ENCODE assay signal across 23 cellular contexts in genomic region chr9:137116027-137116507, GRCh38. TPM values are rescaled to one million over a fixed set of nuclear protein-coding genes. Genes with fewer than 3 reads are reported as not detected.
A peak's percentile ranks its signal among the peaks of the same experiment; 100 is the strongest.
DNase-seq lines count a peak whose midpoint lies in the region; ATAC-seq and TF ChIP-seq lines count a peak whose summit lies in the region.
"Had no signal": no experiment of that assay in that cellular context is flagged by ENCODE, and none has a peak within 500 bp of the region (broad histone marks: within the 10 kb centered on the region; RNA-seq: fewer than 3 reads in every experiment).

No MANE protein-coding gene starts in this region.

- peaks cover 12% of the 10 kb centered on the region for H3K4me1 Mint-ChIP-seq in activated T-cell treated with anti-CD3 and anti-CD28 coated beads, Interleukin-2, amount 50 U/mL, for 72 hours (ENCODE audit: low read depth)
- peaks cover 15% of the 10 kb centered on the region for H3K4me1 Mint-ChIP-seq in activated T-cell treated with anti-CD3 and anti-CD28 coated beads, Interleukin-2, amount 50 U/mL, for 24 hours (ENCODE audit: low read depth)
- peaks cover 0 to 12% (median 6%) of the 10 kb centered on the region in 7 donors for H3K4me1 Mint-ChIP-seq in naive thymus-derived CD4-positive, alpha-beta T cell

- no peak overlapping the region for H3K4me2 ChIP-seq in osteoblast (ENCODE audit: insufficient read depth, low read length)

- peaks cover 5% of the 10 kb centered on the region for H3K79me2 ChIP-seq in osteoblast (ENCODE audit: insufficient read depth, low read length)

- H3K4me3 ChIP-seq in fibroblast of villous mesenchyme (ENCODE audit: low read depth, low read length) (no peak overlapping the region), osteoblast (ENCODE audit: insufficient read depth, low read length) (no peak overlapping the region)
- H3K4me3 ChIP-seq in naive thymus-derived CD4-positive, alpha-beta T cell (ENCODE audit: low read length): no peak overlapping the region
- H3K4me3 ChIP-seq: esophagus muscularis mucosa, skin epidermis, upper lobe of right lung had no signal

- POLR2A ChIA-PET in naive thymus-derived CD4-positive, alpha-beta T cell (lab: Charles Lee): interaction anchor here (1.2 to 3.6 kb wide), 5 partner anchors 14 to 107 kb away, joined by 3 to 21 read pairs (median 5); partner anchors contain the start of genes ANAPC2 and MAN1B1

- CTCF ChIA-PET in naive thymus-derived CD4-positive, alpha-beta T cell (lab: Charles Lee): interaction anchor here (0.6 to 1.4 kb wide), 2 partner anchors 8 to 121 kb away, joined by 4 read pairs; no protein-coding TSS in a partner anchor

- DNase-seq in activated T-cell treated with anti-CD3 and anti-CD28 coated beads, Interleukin-2, amount 50 U/mL, for 72 hours: no peak
- no peak for DNase-seq in activated T-cell treated with anti-CD3 and anti-CD28 coated beads, Interleukin-2, amount 50 U/mL, for 24 hours
- peak; percentile 4 for DNase-seq in RPMI8226
- peak; percentile 8 for DNase-seq in fibroblast of villous mesenchyme (ENCODE audit: low read depth)
- peak; percentile 86 for DNase-seq in osteoblast (ENCODE audit: insufficient read length, low spot score, missing footprints)
- no peak for DNase-seq in naive thymus-derived CD4-positive, alpha-beta T cell
- no peak for DNase-seq in NCI-H82 treated with DMSO at 0.1 percent for 48 hours (lab: John Stamatoyannopoulos, UW; ENCODE audit: unreplicated experiment)
- DNase-seq: activated CD4-positive, alpha-beta T cell treated with anti-CD3 and anti-CD28 coated beads for 36 hours; activated effector memory CD4-positive, alpha-beta T cell treated with anti-CD3 and anti-CD28 coated beads, Interleukin-2, amount 50 U/mL, for 16 hours; amniotic stem cell; effector CD8-positive, alpha-beta T cell; mesenchymal stem cell; naive thymus-derived CD8-positive, alpha-beta T cell; NCI-H1436; NCI-H2171; NCI-H526 treated with DMSO at 0.1 percent for 48 hours; SHP77; stimulated activated CD4-positive, alpha-beta T cell treated with anti-CD3 and anti-CD28 coated beads, Interleukin-2, amount 100 ng/mL, for 48 hours; upper lobe of right lung had no signal

- intact Hi-C loops in naive thymus-derived CD4-positive, alpha-beta T cell (cut with micrococcal nuclease): no loop called here

- H3K9me3 Mint-ChIP-seq in activated T-cell treated with anti-CD3 and anti-CD28 coated beads, Interleukin-2, amount 50 U/mL, for 72 hours: no peaks in the 10 kb centered on the region
- no peaks in the 10 kb centered on the region for H3K9me3 Mint-ChIP-seq in activated T-cell treated with anti-CD3 and anti-CD28 coated beads, Interleukin-2, amount 50 U/mL, for 24 hours
- no peaks in the 10 kb centered on the region for H3K9me3 Mint-ChIP-seq in naive thymus-derived CD4-positive, alpha-beta T cell
- H3K9me3 Mint-ChIP-seq: naive thymus-derived CD8-positive, alpha-beta T cell had no signal

- H3K4me3 Mint-ChIP-seq in activated T-cell treated with anti-CD3 and anti-CD28 coated beads, Interleukin-2, amount 50 U/mL, for 72 hours: peak overlapping the region; percentile 20 to 61
- no peak overlapping the region for H3K4me3 Mint-ChIP-seq in activated T-cell treated with anti-CD3 and anti-CD28 coated beads, Interleukin-2, amount 50 U/mL, for 24 hours
- peak overlapping the region in 1 of 10 donors; percentile 78 for H3K4me3 Mint-ChIP-seq in naive thymus-derived CD4-positive, alpha-beta T cell

- ATAC-seq in activated T-cell treated with anti-CD3 and anti-CD28 coated beads, Interleukin-2, amount 50 U/mL, for 72 hours (replicated peaks in 1 of 2): no peak
- ATAC-seq in HG03097 (IDR thresholded peaks at IDR 0.05; ENCODE audit: low FRiP score, unreplicated experiment): no peak
- no peak for ATAC-seq in naive thymus-derived CD4-positive, alpha-beta T cell
- ATAC-seq: activated CD4-positive, alpha-beta T cell treated with anti-CD3 and anti-CD28 coated beads for 36 hours; HCT116; naive thymus-derived CD8-positive, alpha-beta T cell had no signal

- H4K20me1 ChIP-seq in osteoblast (ENCODE audit: insufficient read depth, low read length): peaks cover 5% of the 10 kb centered on the region

- no peaks in the 10 kb centered on the region for H3K27me3 ChIP-seq in osteoblast (ENCODE audit: insufficient read depth, low read length)
- H3K27me3 ChIP-seq in naive thymus-derived CD4-positive, alpha-beta T cell (ENCODE audit: control insufficient read depth in 2 of 2, insufficient read depth in 2 of 2, low read length in 2 of 2): no peaks in the 10 kb centered on the region
- H3K27me3 ChIP-seq: esophagus muscularis mucosa, upper lobe of right lung had no signal

- H3K27ac Mint-ChIP-seq in activated T-cell treated with anti-CD3 and anti-CD28 coated beads, Interleukin-2, amount 50 U/mL, for 72 hours: no peak overlapping the region
- H3K27ac Mint-ChIP-seq in activated T-cell treated with anti-CD3 and anti-CD28 coated beads, Interleukin-2, amount 50 U/mL, for 24 hours: no peak overlapping the region
- no peak overlapping the region for H3K27ac Mint-ChIP-seq in naive thymus-derived CD4-positive, alpha-beta T cell
- H3K27ac Mint-ChIP-seq: activated CD4-positive, alpha-beta T cell treated with anti-CD3 and anti-CD28 coated beads for 36 hours had no signal

- H3K36me3 Mint-ChIP-seq in activated T-cell treated with anti-CD3 and anti-CD28 coated beads, Interleukin-2, amount 50 U/mL, for 72 hours (ENCODE audit: insufficient read depth in 2 of 2): peaks cover 0 to 1% of the 10 kb centered on the region in 2 donors
- H3K36me3 Mint-ChIP-seq in activated T-cell treated with anti-CD3 and anti-CD28 coated beads, Interleukin-2, amount 50 U/mL, for 24 hours (ENCODE audit: low read depth): peaks cover 18% of the 10 kb centered on the region
- no peaks in the 10 kb centered on the region for H3K36me3 Mint-ChIP-seq in naive thymus-derived CD4-positive, alpha-beta T cell

- peaks cover 4% of the 10 kb centered on the region for H3K36me3 ChIP-seq in osteoblast (ENCODE audit: insufficient read depth, low read length)
- peaks cover 0 to 22% (median 0%) of the 10 kb centered on the region in 3 experiments for H3K36me3 ChIP-seq in naive thymus-derived CD4-positive, alpha-beta T cell (ENCODE audit: control insufficient read depth in 2 of 3, insufficient read depth in 3 of 3, low read length in 3 of 3)

- no peak overlapping the region for H2AFZ ChIP-seq in osteoblast (ENCODE audit: low read length)

- TF ChIP-seq CTCF in fibroblast of villous mesenchyme (IDR thresholded peaks at IDR 0.05; ENCODE audit: insufficient read depth, low read depth, low read length) (no peak), osteoblast (IDR thresholded peaks at IDR 0.05; ENCODE audit: extremely low read depth, low read depth, low read length) (no peak)

- no peak overlapping the region for H3K27ac ChIP-seq in osteoblast (ENCODE audit: low read depth, low read length)
- no peak overlapping the region for H3K27ac ChIP-seq in naive thymus-derived CD4-positive, alpha-beta T cell (ENCODE audit: low read depth, low read length)
- H3K27ac ChIP-seq: esophagus muscularis mucosa, skin epidermis, upper lobe of right lung had no signal

- no peaks in the 10 kb centered on the region for H3K4me1 ChIP-seq in osteoblast (ENCODE audit: insufficient read depth, low read length)
- peaks cover 0 to 4% of the 10 kb centered on the region in 2 donors for H3K4me1 ChIP-seq in naive thymus-derived CD4-positive, alpha-beta T cell (ENCODE audit: control insufficient read depth in 2 of 2, insufficient read depth in 2 of 2, low read length in 2 of 2)

- no peaks in the 10 kb centered on the region for H3K9me3 ChIP-seq in osteoblast (ENCODE audit: low read depth, low read length)
- H3K9me3 ChIP-seq in naive thymus-derived CD4-positive, alpha-beta T cell (ENCODE audit: control insufficient read depth in 2 of 3, low read length in 3 of 3): no peaks in the 10 kb centered on the region
- H3K9me3 ChIP-seq: esophagus muscularis mucosa, upper lobe of right lung had no signal

- H3K27me3 Mint-ChIP-seq in activated T-cell treated with anti-CD3 and anti-CD28 coated beads, Interleukin-2, amount 50 U/mL, for 72 hours (ENCODE audit: low read depth): no peaks in the 10 kb centered on the region
- no peaks in the 10 kb centered on the region for H3K27me3 Mint-ChIP-seq in activated T-cell treated with anti-CD3 and anti-CD28 coated beads, Interleukin-2, amount 50 U/mL, for 24 hours
- no peaks in the 10 kb centered on the region for H3K27me3 Mint-ChIP-seq in naive thymus-derived CD4-positive, alpha-beta T cell
- H3K27me3 Mint-ChIP-seq: activated CD4-positive, alpha-beta T cell treated with anti-CD3 and anti-CD28 coated beads for 36 hours; naive thymus-derived CD8-positive, alpha-beta T cell had no signal

RNA-seq across cellular contexts. Expression of gene DPP7, which starts 1.5 kb away (rescaled TPM):
- 100 to 1,000 TPM; 155 to 158 TPM for total RNA-seq in activated T-cell treated with anti-CD3 and anti-CD28 coated beads, Interleukin-2, amount 50 U/mL, for 72 hours
- 41.5 and 44.8 TPM in 2 replicates for total RNA-seq in fibroblast of villous mesenchyme
- 66.6 and 74.6 TPM in 2 replicates for total RNA-seq in osteoblast
- 100 to 1,000 TPM; 235 to 328 (median 298) TPM for total RNA-seq in naive thymus-derived CD4-positive, alpha-beta T cell
- polyA plus RNA-seq in naive thymus-derived CD4-positive, alpha-beta T cell: 100 to 1,000 TPM in 1 of 2 donors, 10 to 100 TPM in 1; 86.9 to 120 TPM

RNA-seq across cellular contexts. Expression of gene GRIN1, which starts 22.9 kb away (rescaled TPM):
- total RNA-seq in activated T-cell treated with anti-CD3 and anti-CD28 coated beads, Interleukin-2, amount 50 U/mL, for 72 hours: 1 to 10 TPM in 1 of 2 donors, under 1 TPM in 1; 0.38 to 1.2 TPM
- total RNA-seq in fibroblast of villous mesenchyme (under 0.01 TPM in 1 of 2 replicates, not detected in the other), osteoblast (not detected in 2 replicates)
- total RNA-seq in naive thymus-derived CD4-positive, alpha-beta T cell: not detected
- not detected for polyA plus RNA-seq in naive thymus-derived CD4-positive, alpha-beta T cell
- total RNA-seq: naive thymus-derived CD8-positive, alpha-beta T cell had no signal
- polyA plus RNA-seq: naive thymus-derived CD8-positive, alpha-beta T cell had no signal

RNA-seq across cellular contexts. Expression of gene MAN1B1, which starts 29.3 kb away (rescaled TPM):
- total RNA-seq in activated T-cell treated with anti-CD3 and anti-CD28 coated beads, Interleukin-2, amount 50 U/mL, for 72 hours: 10 to 100 TPM; 40.3 to 45.8 TPM
- total RNA-seq in fibroblast of villous mesenchyme (65.6 and 65.7 TPM in 2 replicates), osteoblast (94.1 and 103 TPM in 2 replicates)
- total RNA-seq in naive thymus-derived CD4-positive, alpha-beta T cell: 10 to 100 TPM; 57.3 to 74.2 (median 70.2) TPM
- polyA plus RNA-seq in naive thymus-derived CD4-positive, alpha-beta T cell: 10 to 100 TPM; 36.0 to 51.2 TPM

RNA-seq across cellular contexts. Expression of gene UAP1L1, which starts 38.8 kb away (rescaled TPM):
- 10 to 100 TPM; 13.6 to 14.3 TPM for total RNA-seq in activated T-cell treated with anti-CD3 and anti-CD28 coated beads, Interleukin-2, amount 50 U/mL, for 72 hours
- 16.0 and 31.2 TPM in 2 replicates for total RNA-seq in fibroblast of villous mesenchyme
- total RNA-seq in osteoblast: 35.9 and 36.9 TPM in 2 replicates
- total RNA-seq in naive thymus-derived CD4-positive, alpha-beta T cell: 10 to 100 TPM; 11.6 to 27.6 (median 15.2) TPM
- 1 to 10 TPM in 1 of 2 donors, under 1 TPM in 1; 0.71 to 1.4 TPM for polyA plus RNA-seq in naive thymus-derived CD4-positive, alpha-beta T cell

RNA-seq across cellular contexts. Expression of gene SAPCD2, which starts 45.7 kb away (rescaled TPM):
- 1 to 10 TPM; 6.6 to 8.4 TPM for total RNA-seq in activated T-cell treated with anti-CD3 and anti-CD28 coated beads, Interleukin-2, amount 50 U/mL, for 72 hours
- total RNA-seq in fibroblast of villous mesenchyme (5.2 TPM in 2 replicates), osteoblast (0.88 and 1.1 TPM in 2 replicates)
- 10 to 100 TPM in 1 of 5 experiments, 1 to 10 TPM in 1, under 1 TPM in 3; 0.16 to 22.1 (median 0.74) TPM for total RNA-seq in naive thymus-derived CD4-positive, alpha-beta T cell
- polyA plus RNA-seq in naive thymus-derived CD4-positive, alpha-beta T cell: under 1 TPM in 1 of 2 donors, not detected in 1; 0.18 TPM

Comparison
In these comparisons a context has a peak if more than half of its experiments do, and no peak if none do; other contexts are left out.
1. DNase-seq: peak in RPMI8226 (single experiment), fibroblast of villous mesenchyme (single experiment) and osteoblast (single experiment); none in activated T-cell treated with anti-CD3 and anti-CD28 coated beads, Interleukin-2, amount 50 U/mL, for 72 hours (0 of 2), activated T-cell treated with anti-CD3 and anti-CD28 coated beads, Interleukin-2, amount 50 U/mL, for 24 hours (single experiment), naive thymus-derived CD4-positive, alpha-beta T cell (0 of 9) and NCI-H82 treated with DMSO at 0.1 percent for 48 hours (single experiment).